Comparison of ENCODE assay signal across 9 cellular contexts in the genomic region with DNA sequence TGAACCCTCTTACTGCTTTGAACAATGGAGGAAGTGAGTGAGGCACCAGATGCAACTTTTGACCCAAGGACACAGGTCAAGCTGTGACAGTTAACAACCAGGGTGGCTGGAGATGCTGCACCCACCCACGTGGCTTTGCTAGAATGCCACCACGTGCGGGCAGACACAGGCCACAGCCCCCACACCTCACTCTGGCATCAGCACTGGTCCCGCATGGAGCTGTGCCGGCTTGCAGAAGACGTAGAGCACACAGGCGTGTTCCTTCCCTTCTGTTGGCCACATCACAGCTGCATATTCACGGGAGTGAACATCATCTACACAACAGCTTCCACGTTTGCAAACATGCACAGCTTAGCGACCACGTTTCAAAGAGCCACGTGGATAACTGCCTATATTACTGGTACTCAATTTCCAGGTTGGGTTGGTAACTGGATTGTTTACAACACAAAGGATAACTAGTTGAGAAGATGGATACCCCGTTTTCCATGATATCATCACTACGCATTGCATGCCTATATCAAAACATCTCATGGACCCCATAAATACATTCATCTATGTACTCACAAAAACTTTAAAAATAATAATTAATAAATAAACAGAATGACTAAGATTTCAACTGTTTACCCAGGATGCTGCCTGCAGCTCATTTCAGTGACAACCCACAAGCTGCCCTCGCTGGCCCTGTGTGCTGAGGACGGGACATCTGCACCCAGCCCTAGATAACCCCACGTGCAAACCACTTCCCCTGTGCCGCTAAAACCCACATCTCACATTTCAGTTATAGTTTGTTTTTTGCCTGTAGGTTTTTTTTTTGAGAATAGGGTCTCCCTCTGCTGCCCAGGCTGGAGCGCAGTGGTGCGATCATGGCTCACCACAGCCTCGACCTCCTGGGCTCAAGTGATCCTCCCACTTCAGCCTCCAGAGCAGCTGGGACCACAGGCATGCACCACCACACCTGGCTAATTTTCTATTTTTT.
DNase-seq lines count a peak whose midpoint lies in the region; ATAC-seq and TF ChIP-seq lines count a peak whose summit lies in the region.
"Had no signal": no experiment of that assay in that cellular context is flagged by ENCODE, and none has a peak within 500 bp of the region (broad histone marks: within the 10 kb centered on the region; RNA-seq: fewer than 3 reads in every experiment).

No MANE protein-coding gene starts in this region.

- no peak overlapping the region for H3K4me3 ChIP-seq in GM12865 (ENCODE audit: low read depth, low read length)

- TF ChIP-seq CTCF in GM12865 (IDR thresholded peaks at IDR 0.05; ENCODE audit: insufficient read depth, low read depth, low read length, missing control alignments) (no peak), neural crest cell (conservative IDR thresholded peaks at IDR 0.05) (no peak)

- H3K9me3 Mint-ChIP-seq in activated naive CD8-positive, alpha-beta T cell treated with anti-CD3 and anti-CD28 coated beads for 36 hours = no peaks in the 10 kb centered on the region
- H3K9me3 Mint-ChIP-seq in neural crest cell = no peaks in the 10 kb centered on the region

- peak overlapping the region; percentile 37 for H3K4me3 Mint-ChIP-seq in activated naive CD8-positive, alpha-beta T cell treated with anti-CD3 and anti-CD28 coated beads for 36 hours
- H3K4me3 Mint-ChIP-seq in neural crest cell = no peak overlapping the region

- ATAC-seq in HG02763 (IDR thresholded peaks at IDR 0.05; ENCODE audit: unreplicated experiment) = no peak

- peaks cover 85% of the 10 kb centered on the region for H3K4me1 Mint-ChIP-seq in activated naive CD8-positive, alpha-beta T cell treated with anti-CD3 and anti-CD28 coated beads for 36 hours
- H3K4me1 Mint-ChIP-seq in neural crest cell = peaks cover 42% of the 10 kb centered on the region

- peaks cover 4% of the 10 kb centered on the region for H3K27me3 Mint-ChIP-seq in activated naive CD8-positive, alpha-beta T cell treated with anti-CD3 and anti-CD28 coated beads for 36 hours
- no peaks in the 10 kb centered on the region for H3K27me3 Mint-ChIP-seq in neural crest cell (ENCODE audit: low read depth)

- H3K36me3 Mint-ChIP-seq in activated naive CD8-positive, alpha-beta T cell treated with anti-CD3 and anti-CD28 coated beads for 36 hours = peaks cover 49% of the 10 kb centered on the region
- H3K36me3 Mint-ChIP-seq in neural crest cell (ENCODE audit: low read depth) = no peaks in the 10 kb centered on the region

- H3K27ac Mint-ChIP-seq in activated naive CD8-positive, alpha-beta T cell treated with anti-CD3 and anti-CD28 coated beads for 36 hours = peak overlapping the region; percentile 82
- H3K27ac Mint-ChIP-seq in neural crest cell (ENCODE audit: unreplicated experiment) = peak overlapping the region; percentile 43

- DNase-seq in GM12865 (ENCODE audit: low read depth) (peak; percentile 53), OCI-M1 (lab: John Stamatoyannopoulos, UW) (peak; percentile 42), neural crest cell (ENCODE audit: low read depth, low spot score) (no peak), NCI-H526 treated with DMSO at 0.1 percent for 48 hours (lab: John Stamatoyannopoulos, UW) (no peak), DMS 273 (lab: John Stamatoyannopoulos, UW; ENCODE audit: unreplicated experiment) (no peak), AG08395 (ENCODE audit: low spot score) (no peak)
- no peak for DNase-seq in activated naive CD8-positive, alpha-beta T cell treated with anti-CD3 and anti-CD28 coated beads for 36 hours
- DNase-seq: T1000 had no signal

Comparison
In these comparisons a context has a peak if more than half of its experiments do, and no peak if none do; other contexts are left out.
1. DNase-seq: peak in GM12865 (single experiment) and OCI-M1 (single experiment); none in activated naive CD8-positive, alpha-beta T cell treated with anti-CD3 and anti-CD28 coated beads for 36 hours (single experiment), neural crest cell (single experiment), NCI-H526 treated with DMSO at 0.1 percent for 48 hours (single experiment), DMS 273 (single experiment) and AG08395 (single experiment).